Comparison of ENCODE assay signal across 7 cellular contexts in genomic region chr9:136564379-136564988, GRCh38. TPM values are rescaled to one million over a fixed set of nuclear protein-coding genes. Genes with fewer than 3 reads are reported as not detected.
A peak's percentile ranks its signal among the peaks of the same experiment; 100 is the strongest.
DNase-seq lines count a peak whose midpoint lies in the region; ATAC-seq and TF ChIP-seq lines count a peak whose summit lies in the region.

No MANE protein-coding gene starts in this region.

- H3K27me3 ChIP-seq in stomach: no peaks in the 10 kb centered on the region

- no peak for TF ChIP-seq EP300 in stomach (IDR thresholded peaks at IDR 0.05)

- POLR2A ChIA-PET in activated CD4-positive, alpha-beta memory T cell treated with anti-CD3 and anti-CD28 coated beads, Interleukin-2, amount 10 ng/mL, durations not matched to agents 7 days and 5 days (lab: Charles Lee): interaction anchor here (1.0 kb wide), 1 partner anchor 36 kb away, joined by 3 read pairs; no protein-coding TSS in a partner anchor

- H3K36me3 Mint-ChIP-seq in T-helper 17 cell (ENCODE audit: low read depth): no peaks in the 10 kb centered on the region
- peaks cover 6% of the 10 kb centered on the region for H3K36me3 Mint-ChIP-seq in activated CD4-positive, alpha-beta memory T cell treated with anti-CD3 and anti-CD28 coated beads, Interleukin-2, amount 10 ng/mL, durations not matched to agents 7 days and 5 days (ENCODE audit: low read depth)

- TF ChIP-seq POLR2A in stomach (IDR thresholded peaks at IDR 0.05): no peak

- DNase-seq in T-helper 17 cell (no peak), left ventricle myocardium superior (peak; percentile 86), stomach (peak; percentile 40), inferior parietal cortex (ENCODE audit: extremely low spot score) (no peak), DMS79 (lab: John Stamatoyannopoulos, UW) (no peak)
- DNase-seq in activated CD4-positive, alpha-beta memory T cell treated with anti-CD3 and anti-CD28 coated beads, Interleukin-2, amount 10 ng/mL, durations not matched to agents 7 days and 5 days: no peak

- H3K27me3 Mint-ChIP-seq in T-helper 17 cell: no peaks in the 10 kb centered on the region
- H3K27me3 Mint-ChIP-seq in activated CD4-positive, alpha-beta memory T cell treated with anti-CD3 and anti-CD28 coated beads, Interleukin-2, amount 10 ng/mL, durations not matched to agents 7 days and 5 days: no peaks in the 10 kb centered on the region

- WGBS in stomach, 5 donors: 0 to 80% (median 68%) methylated on average over 1 to 21 of the region's 21 CpGs

- peaks cover 1% of the 10 kb centered on the region for H3K4me1 Mint-ChIP-seq in T-helper 17 cell
- H3K4me1 Mint-ChIP-seq in activated CD4-positive, alpha-beta memory T cell treated with anti-CD3 and anti-CD28 coated beads, Interleukin-2, amount 10 ng/mL, durations not matched to agents 7 days and 5 days: no peaks in the 10 kb centered on the region

- H3K4me3 Mint-ChIP-seq in T-helper 17 cell: no peak overlapping the region
- no peak overlapping the region for H3K4me3 Mint-ChIP-seq in activated CD4-positive, alpha-beta memory T cell treated with anti-CD3 and anti-CD28 coated beads, Interleukin-2, amount 10 ng/mL, durations not matched to agents 7 days and 5 days

- no peaks in the 10 kb centered on the region for H3K9me3 ChIP-seq in T-helper 17 cell (ENCODE audit: control insufficient read depth, low read length, poor library complexity, severe bottlenecking)
- peaks cover 0 to 3% (median 0%) of the 10 kb centered on the region in 4 donors for H3K9me3 ChIP-seq in stomach

- H3K9me3 Mint-ChIP-seq in activated CD4-positive, alpha-beta memory T cell treated with anti-CD3 and anti-CD28 coated beads, Interleukin-2, amount 10 ng/mL, durations not matched to agents 7 days and 5 days: peaks cover 7% of the 10 kb centered on the region

- ATAC-seq in GM21423 (IDR thresholded peaks at IDR 0.05; ENCODE audit: unreplicated experiment) (peak; percentile 49), T-helper 17 cell (peak; percentile 28), left ventricle myocardium superior (peak; percentile 67)

- CTCF ChIA-PET in activated CD4-positive, alpha-beta memory T cell treated with anti-CD3 and anti-CD28 coated beads, Interleukin-2, amount 10 ng/mL, durations not matched to agents 7 days and 5 days (lab: Charles Lee): no interaction called here

- peaks cover 41 to 65% (median 64%) of the 10 kb centered on the region in 4 donors for H3K4me1 ChIP-seq in stomach

- H3K27ac Mint-ChIP-seq in T-helper 17 cell: no peak overlapping the region
- no peak overlapping the region for H3K27ac Mint-ChIP-seq in activated CD4-positive, alpha-beta memory T cell treated with anti-CD3 and anti-CD28 coated beads, Interleukin-2, amount 10 ng/mL, durations not matched to agents 7 days and 5 days

- TF ChIP-seq CTCF in stomach (IDR thresholded peaks at IDR 0.05): peak in 1 of 7 experiments; percentile 23

- intact Hi-C loops in left ventricle myocardium superior (cut with micrococcal nuclease) (no loop called here), stomach (cut with DNase I; ENCODE audit: low total_unique reads) (no loop called here)

- no peak overlapping the region for H3K4me3 ChIP-seq in stomach

- peak overlapping the region in 4 of 5 donors; percentile 57 to 81 (median 77) for H3K27ac ChIP-seq in stomach

- no peaks in the 10 kb centered on the region for H3K36me3 ChIP-seq in stomach

RNA-seq across cellular contexts. Expression of gene NOTCH1, which starts 18.6 kb away (rescaled TPM):
- total RNA-seq in T-helper 17 cell (10 to 100 TPM; 31.7 to 37.5 TPM), left ventricle myocardium superior (15.4 TPM), stomach (100 to 1,000 TPM in 1 of 5 donors, 10 to 100 TPM in 4; 18.4 to 338 (median 62.5) TPM)
- 1 to 10 TPM; 1.4 to 7.9 (median 2.3) TPM for polyA plus RNA-seq in stomach
- total RNA-seq in activated CD4-positive, alpha-beta memory T cell treated with anti-CD3 and anti-CD28 coated beads, Interleukin-2, amount 10 ng/mL, durations not matched to agents 7 days and 5 days: 10 to 100 TPM; 58.8 to 59.8 TPM

Comparison
In these comparisons a context has a peak if more than half of its experiments do, and no peak if none do; other contexts are left out.
1. DNase-seq: peak in left ventricle myocardium superior (single experiment) and stomach (single experiment); none in T-helper 17 cell (0 of 3), activated CD4-positive, alpha-beta memory T cell treated with anti-CD3 and anti-CD28 coated beads, Interleukin-2, amount 10 ng/mL, durations not matched to agents 7 days and 5 days (single experiment), inferior parietal cortex (single experiment) and DMS79 (single experiment).
2. Peak in every context shown above with its lines, with median percentiles within 50 percentile points of each other: ATAC-seq.